8 cellular contexts compared by ENCODE assay signal in genomic region chr13:106533940-106534843, GRCh38. TPM values are rescaled to one million over a fixed set of nuclear protein-coding genes. Genes with fewer than 3 reads are reported as not detected.
DNase-seq lines count a peak whose midpoint lies in the region; ATAC-seq and TF ChIP-seq lines count a peak whose summit lies in the region.

No MANE protein-coding gene starts in this region.

- H3K27ac ChIP-seq in uterus, result peak overlapping the region; percentile 66 to 88

- H3K4me1 Mint-ChIP-seq in natural killer cell, result peaks cover 17% of the 10 kb centered on the region in 2 donors

- no peaks in the 10 kb centered on the region for H3K36me3 Mint-ChIP-seq in natural killer cell

- no peaks in the 10 kb centered on the region for H3K9me3 ChIP-seq in uterus

- H3K9me3 Mint-ChIP-seq in natural killer cell, result no peaks in the 10 kb centered on the region

- H3K4me3 Mint-ChIP-seq in natural killer cell, result peak overlapping the region; percentile 86

- H3K27ac Mint-ChIP-seq in natural killer cell, result no peak overlapping the region

- TF ChIP-seq CTCF in natural killer cell (IDR thresholded peaks at IDR 0.05) (no peak), uterus (IDR thresholded peaks at IDR 0.05) (no peak)

- H3K36me3 ChIP-seq in uterus, result no peaks in the 10 kb centered on the region

- TF ChIP-seq POLR2A in uterus (IDR thresholded peaks at IDR 0.05), result no peak

- intact Hi-C loops in natural killer cell (cut with micrococcal nuclease) (loop anchor here (10.0 kb wide), 1 partner anchor 1959 kb away; no protein-coding TSS in a partner anchor), uterus (cut with DNase I; ENCODE audit: low total_unique reads) (no loop called here)

- peaks cover 0 to 8% of the 10 kb centered on the region in 2 donors for H3K4me1 ChIP-seq in uterus

- no peaks in the 10 kb centered on the region for H3K27me3 ChIP-seq in uterus

- peaks cover 25 to 48% of the 10 kb centered on the region in 2 donors for H3K27me3 Mint-ChIP-seq in natural killer cell (ENCODE audit: low read depth in 2 of 2)

- peak overlapping the region; percentile 43 to 58 for H3K4me3 ChIP-seq in uterus

- ATAC-seq in natural killer cell (no peak), HG03378 (IDR thresholded peaks at IDR 0.05; ENCODE audit: unreplicated experiment) (no peak)

- DNase-seq in ELR (ENCODE audit: low read depth) (peak; percentile 76), NCI-H345 (lab: John Stamatoyannopoulos, UW) (peak; percentile 55), activated gamma-delta T cell (lab: John Stamatoyannopoulos, UW) (peak; percentile 9), fibroblast of peridontal ligament (ENCODE audit: extremely low read depth) (peak; percentile 82), natural killer cell (peak; percentile 27), uterus (peak; percentile 38 to 47), OCI-M2 (lab: John Stamatoyannopoulos, UW; ENCODE audit: unreplicated experiment) (no peak)

RNA-seq across cellular contexts. Expression of gene EFNB2, which starts 1.3 kb away (rescaled TPM):
- total RNA-seq in natural killer cell (under 1 TPM; 0.16 to 0.33 (median 0.33) TPM), uterus (10 to 100 TPM in 3 of 4 donors, 1 to 10 TPM in 1; 8.8 to 65.3 (median 22.7) TPM)

RNA-seq across cellular contexts. Expression of gene ARGLU1, which starts 33.7 kb away (rescaled TPM):
- total RNA-seq in natural killer cell (100 to 1,000 TPM; 158 to 179 (median 161) TPM), uterus (100 to 1,000 TPM in 3 of 4 donors, 10 to 100 TPM in 1; 91.5 to 162 (median 135) TPM)

Comparison
In these comparisons a context has a peak if more than half of its experiments do, and no peak if none do; other contexts are left out.
1. RNA of gene EFNB2, which starts 1.3 kb away (total RNA-seq): 8.8 to 65.3 TPM in uterus; 0.16 to 0.33 TPM in natural killer cell; every median in the first group is over 4 times any median in the second.